ENCODE assay signal across 11 cellular contexts in the genomic region with DNA sequence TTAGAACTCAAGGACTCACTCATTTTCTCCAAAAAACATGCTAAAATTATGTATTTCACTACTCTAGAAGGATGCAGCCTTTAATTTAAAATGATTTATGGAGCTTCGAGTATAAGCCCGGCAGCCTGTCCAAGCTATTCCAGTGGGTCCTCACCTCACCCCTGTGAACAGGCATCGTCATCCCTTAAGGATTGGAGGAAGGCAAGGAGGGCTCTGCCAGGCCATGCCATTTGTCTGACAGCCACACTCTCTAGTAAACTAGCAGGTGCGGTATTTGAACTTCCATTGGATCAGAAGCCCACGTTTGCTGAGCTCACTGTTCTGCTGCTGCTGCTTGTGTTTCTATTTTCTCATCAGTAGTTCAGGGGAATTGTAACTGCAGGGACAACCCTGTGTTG. TPM values are rescaled to one million over a fixed set of nuclear protein-coding genes. Genes with fewer than 3 reads are reported as not detected.
A peak's percentile ranks its signal among the peaks of the same experiment; 100 is the strongest.
DNase-seq lines count a peak whose midpoint lies in the region; ATAC-seq and TF ChIP-seq lines count a peak whose summit lies in the region.
"Had no signal": no experiment of that assay in that cellular context is flagged by ENCODE, and none has a peak within 500 bp of the region (broad histone marks: within the 10 kb centered on the region; RNA-seq: fewer than 3 reads in every experiment).

No MANE protein-coding gene starts in this region.

- no peak for TF ChIP-seq POLR2A in uterus (IDR thresholded peaks at IDR 0.05)

- H3K4me3 ChIP-seq in left ventricle myocardium inferior (peak overlapping the region; percentile 75), duodenal mucosa (ENCODE audit: low read depth in 1 of 2, low read length in 2 of 2) (no peak overlapping the region), muscle layer of duodenum (ENCODE audit: low read depth in 1 of 2, low read length in 2 of 2) (peak overlapping the region; percentile 61 to 74), uterus (peak overlapping the region; percentile 51 to 62)

- H3K36me3 Mint-ChIP-seq in endothelial cell (ENCODE audit: low read depth, unreplicated experiment), result peaks cover 41% of the 10 kb centered on the region
- H3K36me3 Mint-ChIP-seq: activated naive CD4-positive, alpha-beta T cell treated with anti-CD3 and anti-CD28 coated beads, Interleukin-2, amount 50 U/mL, for 24 hours had no signal

- H3K9me3 ChIP-seq in left ventricle myocardium inferior (replicated peaks) (no peaks in the 10 kb centered on the region), duodenal mucosa (ENCODE audit: control insufficient read depth in 1 of 2, low read length in 2 of 2) (no peaks in the 10 kb centered on the region), muscle layer of duodenum (ENCODE audit: control insufficient read depth in 1 of 2, low read length in 2 of 2) (no peaks in the 10 kb centered on the region), uterus (no peaks in the 10 kb centered on the region)

- H3K27me3 ChIP-seq in left ventricle myocardium inferior (ENCODE audit: low read depth) (no peaks in the 10 kb centered on the region), duodenal mucosa (ENCODE audit: control insufficient read depth in 1 of 2, insufficient read depth in 2 of 2, low read length in 2 of 2) (no peaks in the 10 kb centered on the region), muscle layer of duodenum (ENCODE audit: low read depth, low read length) (no peaks in the 10 kb centered on the region), uterus (no peaks in the 10 kb centered on the region)

- H3K27ac Mint-ChIP-seq in endothelial cell (ENCODE audit: unreplicated experiment), result no peak overlapping the region
- H3K27ac Mint-ChIP-seq: activated naive CD4-positive, alpha-beta T cell treated with anti-CD3 and anti-CD28 coated beads, Interleukin-2, amount 50 U/mL, for 24 hours had no signal

- H3K9ac ChIP-seq in duodenal mucosa (ENCODE audit: low read depth in 1 of 2, low read length in 2 of 2), result peak overlapping the region in 1 of 2 donors; percentile 41

- DNase-seq in left ventricle myocardium inferior, result no peak
- no peak for DNase-seq in left cardiac atrium
- no peak for DNase-seq in uterus
- no peak for DNase-seq in DMS79 treated with DMSO at 0.1 percent for 48 hours (lab: John Stamatoyannopoulos, UW)
- no peak for DNase-seq in endothelial cell (ENCODE audit: low spot score)
- DNase-seq: NCI-H1105 treated with DMSO at 0.1 percent for 48 hours, T-helper 1 cell had no signal

- TF ChIP-seq CTCF in left ventricle myocardium inferior (IDR thresholded peaks at IDR 0.05; ENCODE audit: borderline replicate concordance) (no peak), uterus (IDR thresholded peaks at IDR 0.05) (no peak), endothelial cell (IDR thresholded peaks at IDR 0.05; ENCODE audit: unreplicated experiment) (no peak)

- H3K27me3 Mint-ChIP-seq in endothelial cell (ENCODE audit: unreplicated experiment), result peaks cover 2% of the 10 kb centered on the region

- ATAC-seq in left cardiac atrium (no peak), GM21723 (IDR thresholded peaks at IDR 0.05; ENCODE audit: unreplicated experiment) (no peak)

- H3K9me3 Mint-ChIP-seq in endothelial cell (ENCODE audit: unreplicated experiment), result no peaks in the 10 kb centered on the region
- H3K9me3 Mint-ChIP-seq: activated naive CD4-positive, alpha-beta T cell treated with anti-CD3 and anti-CD28 coated beads, Interleukin-2, amount 50 U/mL, for 24 hours had no signal

- H3K4me3 Mint-ChIP-seq in endothelial cell (ENCODE audit: unreplicated experiment), result no peak overlapping the region
- H3K4me3 Mint-ChIP-seq: activated naive CD4-positive, alpha-beta T cell treated with anti-CD3 and anti-CD28 coated beads, Interleukin-2, amount 50 U/mL, for 24 hours had no signal

- H3K27ac ChIP-seq in left ventricle myocardium inferior (replicated peaks), result peak overlapping the region; percentile 96
- H3K27ac ChIP-seq in duodenal mucosa (ENCODE audit: low read depth, low read length), result peak overlapping the region; percentile 60
- peak overlapping the region; percentile 56 for H3K27ac ChIP-seq in muscle layer of duodenum (ENCODE audit: low read length)
- peak overlapping the region; percentile 87 to 96 for H3K27ac ChIP-seq in uterus

- peaks cover 5% of the 10 kb centered on the region for H3K4me1 Mint-ChIP-seq in endothelial cell (ENCODE audit: unreplicated experiment)

- H3K4me1 ChIP-seq in left ventricle myocardium inferior, result peaks cover 100% of the 10 kb centered on the region
- H3K4me1 ChIP-seq in duodenal mucosa (ENCODE audit: control insufficient read depth in 1 of 2, insufficient read depth in 2 of 2, low read length in 2 of 2), result peaks cover 14 to 25% of the 10 kb centered on the region in 2 donors
- H3K4me1 ChIP-seq in muscle layer of duodenum (ENCODE audit: control insufficient read depth in 1 of 2, insufficient read depth in 2 of 2, low read length in 2 of 2), result peaks cover 22 to 35% of the 10 kb centered on the region in 2 donors
- peaks cover 5 to 14% of the 10 kb centered on the region in 2 donors for H3K4me1 ChIP-seq in uterus

- intact Hi-C loops in left ventricle myocardium inferior (cut with micrococcal nuclease), result no loop called here
- intact Hi-C loops in left cardiac atrium (cut with DNase I), result loop anchor here in 1 of 2 donors (5.0 kb wide), 1 partner anchor 190 kb away; no protein-coding TSS in a partner anchor
- intact Hi-C loops in uterus (cut with DNase I; ENCODE audit: low total_unique reads), result no loop called here

- peaks cover 26% of the 10 kb centered on the region for H3K36me3 ChIP-seq in left ventricle myocardium inferior
- peaks cover 12 to 35% of the 10 kb centered on the region in 2 donors for H3K36me3 ChIP-seq in duodenal mucosa (ENCODE audit: control insufficient read depth in 1 of 2, insufficient read depth in 2 of 2, low read length in 2 of 2)
- H3K36me3 ChIP-seq in muscle layer of duodenum (ENCODE audit: control insufficient read depth in 1 of 2, insufficient read depth in 2 of 2, low read length in 2 of 2), result peaks cover 7 to 9% of the 10 kb centered on the region in 2 donors
- no peaks in the 10 kb centered on the region for H3K36me3 ChIP-seq in uterus

RNA-seq across cellular contexts. Expression of gene NAA20, which starts 39.8 kb away (rescaled TPM):
- total RNA-seq in left ventricle myocardium inferior (67.5 TPM), left cardiac atrium (10 to 100 TPM; 49.0 to 63.1 TPM), uterus (10 to 100 TPM; 24.7 to 55.7 (median 35.2) TPM), endothelial cell (ENCODE audit: unreplicated experiment) (36.3 TPM)

Comparison
In these comparisons a context has a peak if more than half of its experiments do, and no peak if none do; other contexts are left out.
1. H3K4me3 ChIP-seq: peak in left ventricle myocardium inferior (single experiment), muscle layer of duodenum (2 of 2) and uterus (2 of 2); none in duodenal mucosa (0 of 2).
2. Peak in every context shown above with its lines, with median percentiles within 50 percentile points of each other: H3K27ac ChIP-seq.